Comparison of ENCODE assay signal across 21 cellular contexts in the genomic region with DNA sequence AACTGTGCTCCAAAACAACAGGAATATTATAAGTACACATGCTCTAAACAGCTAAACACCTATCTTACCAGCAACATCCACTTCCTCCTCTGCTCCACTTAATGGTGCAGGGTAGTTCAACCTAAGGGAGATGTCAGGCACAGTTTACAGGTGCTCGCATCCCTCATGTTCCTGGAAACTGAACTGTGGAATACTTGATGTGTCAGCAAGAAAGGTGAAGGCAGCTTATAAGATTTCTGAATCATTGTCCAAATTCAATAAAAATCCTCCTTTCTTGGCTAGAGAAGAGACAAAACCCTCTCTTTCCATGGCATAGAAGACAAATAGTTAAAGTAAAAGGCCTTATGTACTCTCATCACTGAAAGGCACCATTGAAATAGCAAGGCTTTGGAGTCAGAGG.
A peak's percentile ranks its signal among the peaks of the same experiment; 100 is the strongest.
DNase-seq lines count a peak whose midpoint lies in the region; ATAC-seq, FAIRE-seq and TF ChIP-seq lines count a peak whose summit lies in the region.
"Had no signal": no experiment of that assay in that cellular context is flagged by ENCODE, and none has a peak within 500 bp of the region (broad histone marks: within the 10 kb centered on the region; RNA-seq: fewer than 3 reads in every experiment).

No MANE protein-coding gene starts in this region.

- ATAC-seq in A549 = no peak
- no peak for ATAC-seq in IMR-90 (ENCODE audit: low read depth)
- ATAC-seq in aorta (ENCODE audit: low FRiP score) = no peak
- ATAC-seq: CD8-positive, alpha-beta T cell had no signal

- no peak overlapping the region for H2BK5ac ChIP-seq in IMR-90 (ENCODE audit: low read depth, low read length, poor library complexity, severe bottlenecking)

- FAIRE-seq in A549 (lab: Jason Lieb, UNC) (no peak), H54 (lab: Jason Lieb, UNC) (peak; percentile 20)
- FAIRE-seq: A204.1, D721Med, G401.6, GM12891, GM19239 had no signal

- H2BK120ac ChIP-seq in IMR-90 (ENCODE audit: low read depth, low read length) = no peak overlapping the region

- H4K20me1 ChIP-seq in IMR-90 (ENCODE audit: insufficient read depth, low read length) = peaks cover 3% of the 10 kb centered on the region; the same call in 1 of the 2 replicates
- H4K20me1 ChIP-seq: BLaER1 treated with 17β-estradiol and CSF1 and Interleukin-3, amounts not matched to agents 10 nM and 100 nM had no signal

- no peak for DNase-seq in A549 (ENCODE audit: low read depth in 1 of 2, low spot score in 1 of 2)
- DNase-seq in H54 (ENCODE audit: insufficient read length, low spot score) = no peak
- DNase-seq in IMR-90 = no peak
- DNase-seq in aorta = no peak
- no peak for DNase-seq in SIG-M5 (lab: John Stamatoyannopoulos, UW)
- DNase-seq in stimulated activated CD8-positive, alpha-beta memory T cell treated with anti-CD3 and anti-CD28 coated beads, Interleukin-4, amount 100 ng/mL, for 48 hours = no peak
- DNase-seq: 8988T; AML-193; Caco-2; Calu3; CD4-positive, alpha-beta T cell; CD8-positive, alpha-beta T cell; DMS79 treated with DMSO at 0.1 percent for 48 hours; GF-D8 had no signal

- intact Hi-C loops in IMR-90 (cut with micrococcal nuclease) = no loop called here
- intact Hi-C loops in aorta (cut with DNase I) = no loop called here

- H3K36me3 ChIP-seq in IMR-90 (ENCODE audit: control insufficient read depth, insufficient read depth, low read length) = no peaks in the 10 kb centered on the region
- no peaks in the 10 kb centered on the region for H3K36me3 ChIP-seq in aorta (ENCODE audit: control insufficient read depth in 1 of 2, insufficient read depth in 2 of 2, low read length in 1 of 2)
- H3K36me3 ChIP-seq: BLaER1 treated with 17β-estradiol and CSF1 and Interleukin-3, amounts not matched to agents 10 nM and 100 nM had no signal

- no peak overlapping the region for H4K8ac ChIP-seq in IMR-90 (ENCODE audit: low read depth in 2 of 2, low read length in 2 of 2)

- no peak overlapping the region for H3K18ac ChIP-seq in IMR-90 (ENCODE audit: low read depth, low read length)

- no peaks in the 10 kb centered on the region for H3K9me1 ChIP-seq in IMR-90 (ENCODE audit: insufficient read depth, low read length)

- no peak for TF ChIP-seq CTCF in A549 (IDR thresholded peaks at IDR 0.05)
- TF ChIP-seq CTCF in IMR-90 (conservative IDR thresholded peaks at IDR 0.05; ENCODE audit: low read depth, low read length) = no peak

- H3K4me3 ChIP-seq in A549 (no peak overlapping the region), IMR-90 (ENCODE audit: insufficient read depth, low read depth, low read length) (no peak overlapping the region), aorta (ENCODE audit: low read length in 2 of 2) (no peak overlapping the region)
- H3K4me3 ChIP-seq: BLaER1 treated with 17β-estradiol and CSF1 and Interleukin-3, amounts not matched to agents 10 nM and 100 nM had no signal

- H2AK5ac ChIP-seq in IMR-90 (ENCODE audit: low read depth, low read length) = no peak overlapping the region

- POLR2A ChIA-PET in A549 (lab: Yijun Ruan, JAX) = no interaction called here
- POLR2A ChIA-PET in IMR-90 (lab: Charles Lee; ENCODE audit: unreplicated experiment) = no interaction called here

- no peak overlapping the region for H2BK15ac ChIP-seq in IMR-90 (ENCODE audit: low read depth, low read length)

- no peaks in the 10 kb centered on the region for H3K27me3 ChIP-seq in IMR-90 (ENCODE audit: control insufficient read depth, insufficient read depth, low read length)
- no peaks in the 10 kb centered on the region for H3K27me3 ChIP-seq in aorta (ENCODE audit: control insufficient read depth in 1 of 2, insufficient read depth in 2 of 2, low read length in 1 of 2)
- H3K27me3 ChIP-seq: BLaER1 treated with 17β-estradiol and CSF1 and Interleukin-3, amounts not matched to agents 10 nM and 100 nM had no signal

- H3K4me1 ChIP-seq in A549 (no peaks in the 10 kb centered on the region), IMR-90 (ENCODE audit: control insufficient read depth, insufficient read depth, low read length) (no peaks in the 10 kb centered on the region), aorta (ENCODE audit: control insufficient read depth in 1 of 2, insufficient read depth in 2 of 2, low read length in 2 of 2) (no peaks in the 10 kb centered on the region)
- H3K4me1 ChIP-seq: BLaER1 treated with 17β-estradiol and CSF1 and Interleukin-3, amounts not matched to agents 10 nM and 100 nM; Caco-2 had no signal

- H4K91ac ChIP-seq in IMR-90 (ENCODE audit: insufficient read depth, low read depth, low read length) = no peak overlapping the region

- TF ChIP-seq POLR2A in A549 (IDR thresholded peaks at IDR 0.05; ENCODE audit: low read length) (no peak), H54 (IDR thresholded peaks at IDR 0.05; ENCODE audit: low read depth, low read length) (no peak), IMR-90 (IDR thresholded peaks at IDR 0.05; ENCODE audit: low read depth, low read length) (no peak)

- H3K79me1 ChIP-seq in IMR-90 (ENCODE audit: low read depth in 1 of 2, low read length in 2 of 2) = peaks cover 6 to 17% of the 10 kb centered on the region in 2 experiments

- H3K14ac ChIP-seq in IMR-90 (replicated peaks; ENCODE audit: low read depth, low read length) = no peak overlapping the region

- 42% methylated on average over 1 of the region's 1 CpG for WGBS in A549 (ENCODE audit: missing lambda C conversion rate)
- no CpG with 5 or more reads among the region's 1 CpG for WGBS in IMR-90 (ENCODE audit: extremely low coverage in 2 of 2, insufficient read length in 1 of 2), 2 experiments
- 91 to 99% methylated on average over 1 of the region's 1 CpG for WGBS in aorta, 2 donors

- H2BK20ac ChIP-seq in IMR-90 (ENCODE audit: low read depth, low read length) = no peak overlapping the region

- no peak overlapping the region for H3K23ac ChIP-seq in IMR-90 (ENCODE audit: low read depth, low read length)

- no peak for TF ChIP-seq EP300 in A549 (IDR thresholded peaks at IDR 0.05)

- no peak overlapping the region for H2AK9ac ChIP-seq in IMR-90 (replicated peaks; ENCODE audit: low read depth, low read length, poor library complexity)

- no peak overlapping the region for H3K9ac ChIP-seq in IMR-90 (ENCODE audit: low read depth, low read length)
- H3K9ac ChIP-seq: BLaER1 treated with 17β-estradiol and CSF1 and Interleukin-3, amounts not matched to agents 10 nM and 100 nM had no signal

- H3K9me3 ChIP-seq in A549 (no peaks in the 10 kb centered on the region), IMR-90 (ENCODE audit: control insufficient read depth, insufficient read depth, low read length) (no peaks in the 10 kb centered on the region), aorta (ENCODE audit: control insufficient read depth, low read length) (no peaks in the 10 kb centered on the region)
- H3K9me3 ChIP-seq: BLaER1 treated with 17β-estradiol and CSF1 and Interleukin-3, amounts not matched to agents 10 nM and 100 nM; Caco-2 had no signal

- H3K4ac ChIP-seq in IMR-90 (ENCODE audit: low read depth, low read length) = no peak overlapping the region

- H4K5ac ChIP-seq in IMR-90 (ENCODE audit: low read depth, low read length) = no peak overlapping the region

- in situ Hi-C loops in IMR-90 (cut with MboI; ENCODE audit: low sequenced_read_pairs) = no loop called here

- dilution Hi-C loops in IMR-90 (cut with HindIII; ENCODE audit: low sequenced_read_pairs, unreplicated experiment) = no loop called here

- H3K27ac ChIP-seq in A549 = no peak overlapping the region
- no peak overlapping the region for H3K27ac ChIP-seq in IMR-90 (ENCODE audit: insufficient read depth, low read length)
- H3K27ac ChIP-seq in aorta (ENCODE audit: low read depth in 1 of 2, low read length in 2 of 2) = no peak overlapping the region
- H3K27ac ChIP-seq: BLaER1 treated with 17β-estradiol and CSF1 and Interleukin-3, amounts not matched to agents 10 nM and 100 nM; C4-2B had no signal

- H2AFZ ChIP-seq in IMR-90 (replicated peaks; ENCODE audit: low read length, poor library complexity) = no peak overlapping the region

- CTCF ChIA-PET in A549 (lab: Yijun Ruan, JAX) (no interaction called here), IMR-90 (lab: Yijun Ruan, JAX) (no interaction called here)

- no peak overlapping the region for H3K4me2 ChIP-seq in A549
- H3K4me2 ChIP-seq in IMR-90 (ENCODE audit: low read depth, low read length) = no peak overlapping the region
- H3K4me2 ChIP-seq: BLaER1 treated with 17β-estradiol and CSF1 and Interleukin-3, amounts not matched to agents 10 nM and 100 nM had no signal

- BruUV-seq in IMR-90 (replicated peaks; lab: Mats Ljungman, UMichigan) = no TSS peak

- no peak for TF ChIP-seq RAD21 in A549 (conservative IDR thresholded peaks at IDR 0.05 in 1 of 2, IDR thresholded peaks at IDR 0.05 in 1 of 2)
- TF ChIP-seq RAD21 in IMR-90 (IDR thresholded peaks at IDR 0.05; ENCODE audit: low read length) = no peak

- no peak overlapping the region for H3K56ac ChIP-seq in IMR-90 (ENCODE audit: extremely low read depth, insufficient read depth, low read length)

TF ChIP-seq in A549, 52 proteins besides CTCF, POLR2A, EP300 and RAD21:
- no peak for TF ChIP-seq PHF8 (IDR thresholded peaks at IDR 0.05; ENCODE audit: borderline replicate concordance, low read depth)
- TF ChIP-seq MAFK (IDR thresholded peaks at IDR 0.05; ENCODE audit: partially characterized antibody) = peak; percentile 49
- no peak for TF ChIP-seq CBX8 (IDR thresholded peaks at IDR 0.05)
- TF ChIP-seq JUNB (IDR thresholded peaks at IDR 0.05) = no peak
TF ChIP-seq in A549: peak in this region for 1.

TF ChIP-seq in IMR-90, 13 proteins besides CTCF, POLR2A, EP300 and RAD21:
- TF ChIP-seq MAFK (IDR thresholded peaks at IDR 0.05; ENCODE audit: low read depth, low read length) (peak; percentile 72), MAZ (IDR thresholded peaks at IDR 0.05; ENCODE audit: borderline replicate concordance, low read depth, low read length) (no peak)
